16 cellular contexts compared by ENCODE assay signal in the genomic region with DNA sequence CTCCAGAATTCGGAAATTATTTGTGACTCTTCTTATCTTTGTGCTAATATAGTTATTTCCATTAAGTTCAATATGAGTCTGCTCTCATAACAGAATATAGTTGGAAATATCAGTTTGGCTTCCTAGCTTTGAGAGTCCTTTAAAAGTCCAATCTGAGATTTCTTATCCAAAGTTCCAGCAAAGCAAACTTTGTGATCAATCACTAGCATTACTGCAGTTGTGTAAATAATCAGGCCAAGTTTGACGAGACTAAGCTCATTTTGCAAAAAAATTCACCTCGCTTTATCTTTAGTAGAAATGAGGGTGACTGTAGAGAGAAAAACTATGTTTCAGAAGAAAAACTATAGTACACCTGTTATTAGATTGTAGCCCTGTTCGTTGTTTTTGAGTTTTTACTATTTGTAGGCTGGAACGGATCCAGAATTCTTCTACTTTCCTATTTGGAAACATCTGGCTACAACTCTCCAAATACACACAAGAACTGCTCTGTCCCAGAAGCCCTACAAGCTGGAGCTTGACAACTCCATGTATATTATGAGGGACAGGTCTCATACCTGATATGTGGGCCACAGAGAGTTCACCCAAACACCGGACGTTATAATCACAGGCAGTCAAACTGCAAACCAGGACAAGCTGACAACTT. TPM values are rescaled to one million over a fixed set of nuclear protein-coding genes. Genes with fewer than 3 reads are reported as not detected.
A peak's percentile ranks its signal among the peaks of the same experiment; 100 is the strongest.
DNase-seq lines count a peak whose midpoint lies in the region; ATAC-seq and TF ChIP-seq lines count a peak whose summit lies in the region.
"Had no signal": no experiment of that assay in that cellular context is flagged by ENCODE, and none has a peak within 500 bp of the region (broad histone marks: within the 10 kb centered on the region; RNA-seq: fewer than 3 reads in every experiment).

No MANE protein-coding gene starts in this region.

- H3K4me2 ChIP-seq in BLaER1 treated with 17β-estradiol and CSF1 and Interleukin-3, amounts not matched to agents 10 nM and 100 nM: peak overlapping the region in 7 of 11 experiments; percentile 0 to 60 (median 11); a peak in 6 of 22 replicates
- no peak overlapping the region for H3K4me2 ChIP-seq in GM23338
- H3K4me2 ChIP-seq in osteoblast (ENCODE audit: insufficient read depth, low read length): no peak overlapping the region

- CTCF ChIA-PET in CD4-positive, alpha-beta memory T cell (lab: Charles Lee; ENCODE audit: partially characterized antibody): interaction anchor here (1.0 to 1.8 kb wide), 6 partner anchors 11 to 106 kb away, joined by 3 to 6 read pairs (median 3); no protein-coding TSS in a partner anchor

- H3F3A ChIP-seq in GM23338 (replicated peaks; ENCODE audit: low read depth): no peaks in the 10 kb centered on the region

- ATAC-seq in central memory CD8-positive, alpha-beta T cell (replicated peaks; ENCODE audit: extremely low read depth, poor library complexity, severe bottlenecking): no peak
- ATAC-seq in naive B cell (ENCODE audit: low read depth in 2 of 2) (no peak), GM23338 (no peak), GM18502 (IDR thresholded peaks at IDR 0.05; ENCODE audit: poor library complexity, unreplicated experiment) (no peak)
- ATAC-seq: K562 had no signal

- no peak for DNase-seq in CD4-positive, alpha-beta memory T cell
- DNase-seq in central memory CD8-positive, alpha-beta T cell (ENCODE audit: low spot score in 2 of 2): no peak
- DNase-seq in naive B cell (no peak), GM23338 (ENCODE audit: low spot score) (no peak), osteoblast (ENCODE audit: insufficient read length, low spot score, missing footprints) (no peak)
- DNase-seq: activated naive CD4-positive, alpha-beta T cell treated with Interleukin-2 at 50 U/mL for 16 hours; AML-193; NCI-H2081; NCI-H524 treated with DMSO at 0.1 percent for 48 hours; ovary; Right ventricle myocardium superior; stimulated activated CD4-positive, alpha-beta T cell treated with anti-CD3 and anti-CD28 coated beads, Interleukin-2, amount 100 ng/mL, for 24 hours had no signal

- H3K9me3 Mint-ChIP-seq in CD4-positive, alpha-beta memory T cell: no peaks in the 10 kb centered on the region
- H3K9me3 Mint-ChIP-seq in central memory CD8-positive, alpha-beta T cell: no peaks in the 10 kb centered on the region
- H3K9me3 Mint-ChIP-seq in naive B cell (peaks cover 0 to 1% (median 0%) of the 10 kb centered on the region in 7 donors), GM23338 (no peaks in the 10 kb centered on the region; the same call in 2 of the 3 replicates)

- no peak overlapping the region for H3K4me3 ChIP-seq in BLaER1 treated with 17β-estradiol and CSF1 and Interleukin-3, amounts not matched to agents 10 nM and 100 nM
- H3K4me3 ChIP-seq in CD4-positive, alpha-beta memory T cell (ENCODE audit: low read length in 2 of 2): no peak overlapping the region
- H3K4me3 ChIP-seq in GM23338: no peak overlapping the region
- no peak overlapping the region for H3K4me3 ChIP-seq in osteoblast (ENCODE audit: insufficient read depth, low read length)
- H3K4me3 ChIP-seq: K562, ovary, vagina had no signal

- no peaks in the 10 kb centered on the region for H3K27me3 ChIP-seq in BLaER1 treated with 17β-estradiol and CSF1 and Interleukin-3, amounts not matched to agents 10 nM and 100 nM
- no peaks in the 10 kb centered on the region for H3K27me3 ChIP-seq in CD4-positive, alpha-beta memory T cell (ENCODE audit: insufficient read depth, low read length)
- H3K27me3 ChIP-seq in GM23338 (ENCODE audit: insufficient read depth) (no peaks in the 10 kb centered on the region), osteoblast (ENCODE audit: insufficient read depth, low read length) (no peaks in the 10 kb centered on the region)
- H3K27me3 ChIP-seq: ovary, vagina had no signal

- TF ChIP-seq CTCF in GM23338 (conservative IDR thresholded peaks at IDR 0.05; ENCODE audit: low read depth in 2 of 2) (no peak), osteoblast (IDR thresholded peaks at IDR 0.05; ENCODE audit: extremely low read depth, low read depth, low read length) (no peak)

- H3K9me3 ChIP-seq in BLaER1 treated with 17β-estradiol and CSF1 and Interleukin-3, amounts not matched to agents 10 nM and 100 nM (replicated peaks in 1 of 11): peaks cover 0 to 9% (median 0%) of the 10 kb centered on the region in 11 experiments; a peak in 7 of 22 replicates
- H3K9me3 ChIP-seq in CD4-positive, alpha-beta memory T cell (ENCODE audit: control insufficient read depth in 1 of 2, low read length in 2 of 2): no peaks in the 10 kb centered on the region
- no peaks in the 10 kb centered on the region for H3K9me3 ChIP-seq in osteoblast (ENCODE audit: low read depth, low read length)
- H3K9me3 ChIP-seq: ovary, vagina had no signal

- peaks cover 74 to 98% (median 88%) of the 10 kb centered on the region in 4 donors for H3K4me1 Mint-ChIP-seq in CD4-positive, alpha-beta memory T cell
- H3K4me1 Mint-ChIP-seq in central memory CD8-positive, alpha-beta T cell: peaks cover 90% of the 10 kb centered on the region
- H3K4me1 Mint-ChIP-seq in naive B cell (peaks cover 81 to 94% (median 92%) of the 10 kb centered on the region in 3 donors), GM23338 (peaks cover 54% of the 10 kb centered on the region)

- H3K36me3 Mint-ChIP-seq in CD4-positive, alpha-beta memory T cell: peaks cover 0 to 4% of the 10 kb centered on the region in 2 donors
- H3K36me3 Mint-ChIP-seq in central memory CD8-positive, alpha-beta T cell (ENCODE audit: insufficient read depth): peaks cover 16% of the 10 kb centered on the region
- no peaks in the 10 kb centered on the region for H3K36me3 Mint-ChIP-seq in naive B cell
- H3K36me3 Mint-ChIP-seq in GM23338 (ENCODE audit: low read depth): peaks cover 5% of the 10 kb centered on the region; the same call in 2 of the 3 replicates

- POLR2A ChIA-PET in CD4-positive, alpha-beta memory T cell (lab: Charles Lee; ENCODE audit: partially characterized antibody): interaction anchor here (0.9 to 7.5 kb wide), 8 partner anchors 10 to 47 kb away, joined by 3 to 73 read pairs (median 8); no protein-coding TSS in a partner anchor

- H3K4me3 Mint-ChIP-seq in CD4-positive, alpha-beta memory T cell: peak overlapping the region in 6 of 8 donors; percentile 10 to 76 (median 28)
- H3K4me3 Mint-ChIP-seq in central memory CD8-positive, alpha-beta T cell: peak overlapping the region; percentile 62
- peak overlapping the region in 2 of 8 donors; percentile 24 to 32 for H3K4me3 Mint-ChIP-seq in naive B cell
- no peak overlapping the region for H3K4me3 Mint-ChIP-seq in GM23338

- peaks cover 34 to 100% (median 93%) of the 10 kb centered on the region in 11 experiments for H4K20me1 ChIP-seq in BLaER1 treated with 17β-estradiol and CSF1 and Interleukin-3, amounts not matched to agents 10 nM and 100 nM
- H4K20me1 ChIP-seq in GM23338 (replicated peaks; ENCODE audit: insufficient read depth) (no peaks in the 10 kb centered on the region), osteoblast (ENCODE audit: insufficient read depth, low read length) (peaks cover 71% of the 10 kb centered on the region)

- H3K79me2 ChIP-seq in GM23338 (replicated peaks; ENCODE audit: insufficient read depth) (peaks cover 88% of the 10 kb centered on the region), osteoblast (ENCODE audit: insufficient read depth, low read length) (peaks cover 86% of the 10 kb centered on the region)

- H3K27ac ChIP-seq in BLaER1 treated with 17β-estradiol and CSF1 and Interleukin-3, amounts not matched to agents 10 nM and 100 nM: no peak overlapping the region
- H3K27ac ChIP-seq in CD4-positive, alpha-beta memory T cell (ENCODE audit: low read depth, low read length): no peak overlapping the region
- H3K27ac ChIP-seq in GM23338 (ENCODE audit: low read depth) (no peak overlapping the region), osteoblast (ENCODE audit: low read depth, low read length) (no peak overlapping the region)
- H3K27ac ChIP-seq: ovary, vagina had no signal

- H3K27ac Mint-ChIP-seq in CD4-positive, alpha-beta memory T cell: peak overlapping the region in 5 of 7 donors; percentile 36 to 94 (median 77)
- H3K27ac Mint-ChIP-seq in central memory CD8-positive, alpha-beta T cell (ENCODE audit: low read depth): peak overlapping the region; percentile 38
- H3K27ac Mint-ChIP-seq in naive B cell (peak overlapping the region in 4 of 6 donors; percentile 3 to 89 (median 62)), GM23338 (no peak overlapping the region)

- no peaks in the 10 kb centered on the region for H3K9me2 ChIP-seq in GM23338 (ENCODE audit: insufficient read depth)

- no peaks in the 10 kb centered on the region for H3K27me3 Mint-ChIP-seq in CD4-positive, alpha-beta memory T cell
- no peaks in the 10 kb centered on the region for H3K27me3 Mint-ChIP-seq in central memory CD8-positive, alpha-beta T cell
- H3K27me3 Mint-ChIP-seq in naive B cell: no peaks in the 10 kb centered on the region
- no peaks in the 10 kb centered on the region for H3K27me3 Mint-ChIP-seq in GM23338 (ENCODE audit: insufficient read depth, low read depth, poor library complexity)

- peaks cover 5 to 46% (median 24%) of the 10 kb centered on the region in 11 experiments; a peak in 14 of 22 replicates for H3K36me3 ChIP-seq in BLaER1 treated with 17β-estradiol and CSF1 and Interleukin-3, amounts not matched to agents 10 nM and 100 nM
- H3K36me3 ChIP-seq in CD4-positive, alpha-beta memory T cell (ENCODE audit: insufficient read depth, low read length): no peaks in the 10 kb centered on the region
- H3K36me3 ChIP-seq in GM23338 (ENCODE audit: insufficient read depth) (no peaks in the 10 kb centered on the region), osteoblast (ENCODE audit: insufficient read depth, low read length) (no peaks in the 10 kb centered on the region)
- H3K36me3 ChIP-seq: ovary, vagina had no signal

- H3K9ac ChIP-seq in BLaER1 treated with 17β-estradiol and CSF1 and Interleukin-3, amounts not matched to agents 10 nM and 100 nM: no peak overlapping the region

- intact Hi-C loops in CD4-positive, alpha-beta memory T cell (cut with micrococcal nuclease): loop anchor here (2.0 kb wide), 2 partner anchors 17 to 37 kb away; no protein-coding TSS in a partner anchor

- H2AFZ ChIP-seq in GM23338 (no peak overlapping the region), osteoblast (ENCODE audit: low read length) (no peak overlapping the region)

- H3K4me1 ChIP-seq in BLaER1 treated with 17β-estradiol and CSF1 and Interleukin-3, amounts not matched to agents 10 nM and 100 nM: peaks cover 39 to 88% (median 53%) of the 10 kb centered on the region in 10 experiments
- peaks cover 95% of the 10 kb centered on the region for H3K4me1 ChIP-seq in CD4-positive, alpha-beta memory T cell (ENCODE audit: insufficient read depth, low read length)
- H3K4me1 ChIP-seq in GM23338 (ENCODE audit: insufficient read depth): peaks cover 54% of the 10 kb centered on the region
- H3K4me1 ChIP-seq in osteoblast (ENCODE audit: insufficient read depth, low read length): peaks cover 2% of the 10 kb centered on the region

TF ChIP-seq in GM23338, 12 proteins besides CTCF, POLR2A, EP300 and RAD21 (continues in another document):
- no peak for TF ChIP-seq POLR2AphosphoS5 (IDR thresholded peaks at IDR 0.05; ENCODE audit: low read depth)

RNA-seq across cellular contexts. Expression of a gene that starts 47.8 kb away (rescaled TPM):
- total RNA-seq in CD4-positive, alpha-beta memory T cell: 100 to 1,000 TPM; 129 to 149 TPM
- polyA plus RNA-seq in CD4-positive, alpha-beta memory T cell: 10 to 100 TPM in 1 of 2 donors, 1 to 10 TPM in 1; 1.5 to 23.0 TPM
- 10 to 100 TPM in 2 of 6 donors, 1 to 10 TPM in 4; 3.4 to 21.1 (median 7.9) TPM for polyA plus RNA-seq in naive B cell (ENCODE audit: low read depth in 6 of 6)
- 80.7 and 82.8 TPM in 2 replicates for total RNA-seq in GM23338 (2014; rRNA removed; shearing (Covaris generic))
- 9.9 and 10.9 TPM in 2 replicates for polyA plus RNA-seq in GM23338 (2016; fragmentation: Nextera tagmentation; extraction: Ambion mirVana)
- total RNA-seq in osteoblast: 34.7 and 42.1 TPM in 2 replicates

Comparison
In these comparisons a context has a peak if more than half of its experiments do, and no peak if none do; other contexts are left out.
1. H3K4me2 ChIP-seq: peak in BLaER1 treated with 17β-estradiol and CSF1 and Interleukin-3, amounts not matched to agents 10 nM and 100 nM (7 of 11); none in GM23338 (single experiment) and osteoblast (single experiment).